ENCODE assay signal across 10 cellular contexts in genomic region chr21:42880352-42880751, GRCh38. TPM values are rescaled to one million over a fixed set of nuclear protein-coding genes. Genes with fewer than 3 reads are reported as not detected.
A peak's percentile ranks its signal among the peaks of the same experiment; 100 is the strongest.
DNase-seq lines count a peak whose midpoint lies in the region; ATAC-seq and TF ChIP-seq lines count a peak whose summit lies in the region.
"Had no signal": no experiment of that assay in that cellular context is flagged by ENCODE, and none has a peak within 500 bp of the region (broad histone marks: within the 10 kb centered on the region; RNA-seq: fewer than 3 reads in every experiment).

No MANE protein-coding gene starts in this region.

- peak overlapping the region; percentile 95 for H3K9ac ChIP-seq in mesendoderm (ENCODE audit: low read length)

- H4K5ac ChIP-seq in mesendoderm (ENCODE audit: low read length), result no peak overlapping the region

- H3K27me3 ChIP-seq in mesendoderm (ENCODE audit: insufficient read depth, low read length, poor library complexity), result no peaks in the 10 kb centered on the region

- no peak for ATAC-seq in stimulated activated naive CD8-positive, alpha-beta T cell treated with anti-CD3 and anti-CD28 coated beads, Interleukin-15, Interleukin-2, amounts not matched to agents 100 U/mL and 50 U/mL, for 24 hours
- ATAC-seq in GM21737 (IDR thresholded peaks at IDR 0.05; ENCODE audit: unreplicated experiment), result no peak
- no peak for ATAC-seq in GM21529 (IDR thresholded peaks at IDR 0.05; ENCODE audit: unreplicated experiment)

- H3K23ac ChIP-seq in mesendoderm (ENCODE audit: low read length), result no peak overlapping the region

- H3K79me1 ChIP-seq in mesendoderm (ENCODE audit: low read length), result peaks cover 3% of the 10 kb centered on the region

- peak overlapping the region; percentile 100 for H3K4me3 Mint-ChIP-seq in stimulated activated naive CD8-positive, alpha-beta T cell treated with anti-CD3 and anti-CD28 coated beads, Interleukin-15, Interleukin-2, amounts not matched to agents 100 ng/mL and 50 ng/mL, for 24 hours

- no peak overlapping the region for H3K18ac ChIP-seq in mesendoderm (ENCODE audit: low read length)

- H3K27ac ChIP-seq in mesendoderm (ENCODE audit: low read depth, low read length), result no peak overlapping the region

- H3K4ac ChIP-seq in mesendoderm (ENCODE audit: low read depth, low read length), result no peak overlapping the region

- no peak overlapping the region for H2BK120ac ChIP-seq in mesendoderm (ENCODE audit: low read depth, low read length)

- H3K4me2 ChIP-seq in mesendoderm (ENCODE audit: low read length), result peak overlapping the region; percentile 94

- no peak for TF ChIP-seq CTCF in astrocyte of the cerebellum (IDR thresholded peaks at IDR 0.05; ENCODE audit: low read depth, low read length, missing control alignments)

- peaks cover 25% of the 10 kb centered on the region for H3K4me1 Mint-ChIP-seq in stimulated activated naive CD8-positive, alpha-beta T cell treated with anti-CD3 and anti-CD28 coated beads, Interleukin-15, Interleukin-2, amounts not matched to agents 100 ng/mL and 50 ng/mL, for 24 hours (ENCODE audit: low read depth)

- H2BK5ac ChIP-seq in mesendoderm (ENCODE audit: low read length), result no peak overlapping the region

- H3K36me3 ChIP-seq in mesendoderm (ENCODE audit: control insufficient read depth, insufficient read depth, low read length), result peaks cover 2% of the 10 kb centered on the region

- H3K56ac ChIP-seq in mesendoderm (ENCODE audit: low read length), result peak overlapping the region; percentile 97

- H3K27me3 Mint-ChIP-seq in stimulated activated naive CD8-positive, alpha-beta T cell treated with anti-CD3 and anti-CD28 coated beads, Interleukin-15, Interleukin-2, amounts not matched to agents 100 ng/mL and 50 ng/mL, for 24 hours, result no peaks in the 10 kb centered on the region

- H4K8ac ChIP-seq in mesendoderm (ENCODE audit: low read depth, low read length), result no peak overlapping the region

- H3K79me2 ChIP-seq in mesendoderm (ENCODE audit: control insufficient read depth, insufficient read depth, low read length), result peaks cover 23% of the 10 kb centered on the region

- DNase-seq in stimulated activated naive CD8-positive, alpha-beta T cell treated with anti-CD3 and anti-CD28 coated beads, Interleukin-15, Interleukin-2, amounts not matched to agents 100 U/mL and 50 U/mL, for 24 hours, result no peak
- no peak for DNase-seq in astrocyte of the cerebellum (ENCODE audit: low read depth)
- DNase-seq in mesendoderm, result no peak
- DNase-seq in NCI-H2196 (lab: John Stamatoyannopoulos, UW; ENCODE audit: unreplicated experiment), result no peak
- no peak for DNase-seq in middle frontal gyrus (ENCODE audit: extremely low spot score, low spot score)
- DNase-seq: mucosa of descending colon, substantia nigra had no signal

- H3K36me3 Mint-ChIP-seq in stimulated activated naive CD8-positive, alpha-beta T cell treated with anti-CD3 and anti-CD28 coated beads, Interleukin-15, Interleukin-2, amounts not matched to agents 100 ng/mL and 50 ng/mL, for 24 hours (ENCODE audit: low read depth), result peaks cover 41% of the 10 kb centered on the region

- in situ Hi-C loops in astrocyte of the cerebellum (cut with HindIII; ENCODE audit: low sequenced_read_pairs), result no loop called here

- H3K27ac Mint-ChIP-seq in stimulated activated naive CD8-positive, alpha-beta T cell treated with anti-CD3 and anti-CD28 coated beads, Interleukin-15, Interleukin-2, amounts not matched to agents 100 ng/mL and 50 ng/mL, for 24 hours, result peak overlapping the region; percentile 98

- H2BK15ac ChIP-seq in mesendoderm (replicated peaks; ENCODE audit: low read depth), result no peak overlapping the region

- H3K4me1 ChIP-seq in mesendoderm (ENCODE audit: control insufficient read depth, low read depth, low read length), result no peaks in the 10 kb centered on the region

- H2AK5ac ChIP-seq in mesendoderm (ENCODE audit: low read length), result no peak overlapping the region

- WGBS in mesendoderm (ENCODE audit: extremely low coverage, insufficient coverage, low lambda C conversion rate), result no CpG with 5 or more reads among the region's 6 CpGs

- peak overlapping the region; percentile 58 for H3K4me3 ChIP-seq in astrocyte of the cerebellum (ENCODE audit: low read depth, low read length)
- no peak overlapping the region for H3K4me3 ChIP-seq in mesendoderm (ENCODE audit: low read length)

- H3K9me3 Mint-ChIP-seq in stimulated activated naive CD8-positive, alpha-beta T cell treated with anti-CD3 and anti-CD28 coated beads, Interleukin-15, Interleukin-2, amounts not matched to agents 100 ng/mL and 50 ng/mL, for 24 hours, result no peaks in the 10 kb centered on the region

RNA-seq across cellular contexts. Expression of gene WDR4, which starts 1.0 kb away (rescaled TPM):
- polyA plus RNA-seq in mesendoderm (2013, experiment 1 of 2), result 25.3 TPM
- 26.6 TPM for polyA plus RNA-seq in mesendoderm (2013, experiment 2 of 2)

RNA-seq across cellular contexts. Expression of gene NDUFV3, which starts 12.8 kb away (rescaled TPM):
- 29.0 TPM for polyA plus RNA-seq in mesendoderm (2013, experiment 1 of 2)
- polyA plus RNA-seq in mesendoderm (2013, experiment 2 of 2), result 29.9 TPM

RNA-seq across cellular contexts. Expression of gene ERVH48-1, which starts 45.1 kb away (rescaled TPM):
- polyA plus RNA-seq in mesendoderm (2013, experiment 1 of 2), result 14.7 TPM
- polyA plus RNA-seq in mesendoderm (2013, experiment 2 of 2), result 14.6 TPM
